Comparison of ENCODE assay signal across 8 cellular contexts in genomic region chr1:32991819-32992488, GRCh38. TPM values are rescaled to one million over a fixed set of nuclear protein-coding genes. Genes with fewer than 3 reads are reported as not detected.
DNase-seq lines count a peak whose midpoint lies in the region; ATAC-seq and TF ChIP-seq lines count a peak whose summit lies in the region.

No MANE protein-coding gene starts in this region.

- no peak for DNase-seq in ascending aorta (ENCODE audit: low spot score in 2 of 2)
- no peak for DNase-seq in SIG-M5 treated with dmso at 0.1 percent for 504 hours (lab: John Stamatoyannopoulos, UW; ENCODE audit: unreplicated experiment)
- DNase-seq in omental fat pad (ENCODE audit: low spot score): no peak
- DNase-seq in NK-92 (lab: John Stamatoyannopoulos, UW; ENCODE audit: unreplicated experiment): no peak
- DNase-seq in stimulated activated CD4-positive, alpha-beta T cell treated with anti-CD3 and anti-CD28 coated beads, Interleukin-4, amount 100 ng/mL, for 1 hour: no peak

- peak; percentile 14 for TF ChIP-seq POLR2A in GM19193 (IDR thresholded peaks at IDR 0.05; ENCODE audit: extremely low read depth, insufficient read depth, insufficient read length)

- TF ChIP-seq CTCF in ascending aorta (IDR thresholded peaks at IDR 0.05): no peak
- no peak for TF ChIP-seq CTCF in omental fat pad (IDR thresholded peaks at IDR 0.05)

- intact Hi-C loops in ascending aorta (cut with DNase I): no loop called here

- peak overlapping the region; percentile 21 for H3K4me2 ChIP-seq in skeletal muscle satellite cell (ENCODE audit: low read length)

- H3K27ac ChIP-seq in ascending aorta: peak overlapping the region; percentile 20 to 43

- H3K36me3 ChIP-seq in ascending aorta: no peaks in the 10 kb centered on the region
- no peaks in the 10 kb centered on the region for H3K36me3 ChIP-seq in skeletal muscle satellite cell (ENCODE audit: insufficient read depth, low read length)

- H3K9me3 ChIP-seq in ascending aorta (no peaks in the 10 kb centered on the region), skeletal muscle satellite cell (replicated peaks; ENCODE audit: low read length) (no peaks in the 10 kb centered on the region)

- ATAC-seq in HG02885 (IDR thresholded peaks at IDR 0.05; ENCODE audit: poor library complexity, unreplicated experiment): peak; percentile 40
- ATAC-seq in omental fat pad (ENCODE audit: low FRiP score): no peak

- H3K4me1 ChIP-seq in ascending aorta (peaks cover 0 to 29% of the 10 kb centered on the region in 2 donors), skeletal muscle satellite cell (ENCODE audit: control insufficient read depth, insufficient read depth, low read length) (peaks cover 40% of the 10 kb centered on the region)

- H3K27me3 ChIP-seq in ascending aorta (no peaks in the 10 kb centered on the region), skeletal muscle satellite cell (ENCODE audit: control insufficient read depth, insufficient read depth, low read length) (no peaks in the 10 kb centered on the region)

- peak overlapping the region; percentile 45 for H3K9ac ChIP-seq in skeletal muscle satellite cell (ENCODE audit: low read depth, low read length)

- H3K4me3 ChIP-seq in ascending aorta (no peak overlapping the region), skeletal muscle satellite cell (ENCODE audit: low read length) (no peak overlapping the region)

RNA-seq across cellular contexts. Expression of gene RNF19B, which starts 27.3 kb away (rescaled TPM):
- 40.0 TPM for total RNA-seq in ascending aorta
- total RNA-seq in skeletal muscle satellite cell (2012; rRNA removed): 9.0 and 10.4 TPM in 2 replicates
- 10 to 100 TPM; 15.0 to 38.8 (median 29.2) TPM for total RNA-seq in omental fat pad

RNA-seq across cellular contexts. Expression of gene AK2, which starts 44.7 kb away (rescaled TPM):
- total RNA-seq in ascending aorta (68.4 TPM), omental fat pad (100 to 1,000 TPM; 146 to 297 (median 161) TPM)
- total RNA-seq in skeletal muscle satellite cell (2012; rRNA removed): 224 and 288 TPM in 2 replicates
